Comparison of ENCODE assay signal across 9 cellular contexts in the genomic region with DNA sequence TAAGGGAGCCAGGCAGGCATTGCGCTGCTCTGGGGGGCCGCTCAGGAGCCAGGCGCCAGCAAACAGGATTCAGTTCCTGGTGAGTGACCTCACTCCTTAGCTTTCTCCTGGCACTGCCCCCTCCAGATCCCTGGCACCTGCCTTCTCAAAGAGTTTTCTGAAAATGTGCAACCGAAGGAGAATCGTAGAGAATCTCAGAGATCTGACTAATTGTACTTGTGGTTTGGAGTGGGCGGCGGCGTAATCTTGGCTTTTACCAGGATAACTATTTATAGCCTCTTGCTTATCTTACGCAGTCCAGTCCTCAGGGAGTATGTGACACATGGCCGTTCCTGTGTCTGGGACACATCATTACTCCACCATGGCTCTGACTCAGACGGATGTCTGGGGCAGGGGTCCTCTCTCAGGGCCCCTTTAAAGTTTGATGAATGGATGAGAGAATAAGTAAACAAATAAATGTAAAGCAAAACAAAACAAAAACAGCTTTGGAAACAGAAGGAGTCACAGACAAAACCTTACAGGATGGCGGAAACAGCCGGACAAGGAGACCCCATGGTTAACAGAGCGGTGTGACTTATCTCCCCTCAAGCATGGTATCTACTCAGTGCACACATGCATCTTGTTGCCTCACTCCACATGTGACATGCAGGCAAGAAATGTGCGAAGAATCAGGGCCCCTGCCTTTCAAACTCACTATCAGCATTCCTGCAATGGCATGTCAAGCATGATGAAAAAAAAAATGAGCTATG.
DNase-seq lines count a peak whose midpoint lies in the region; ATAC-seq and TF ChIP-seq lines count a peak whose summit lies in the region.
"Had no signal": no experiment of that assay in that cellular context is flagged by ENCODE, and none has a peak within 500 bp of the region (broad histone marks: within the 10 kb centered on the region; RNA-seq: fewer than 3 reads in every experiment).

No MANE protein-coding gene starts in this region.

- H3K9me3 ChIP-seq in RWPE2 (ENCODE audit: severe bottlenecking) = no peaks in the 10 kb centered on the region
- no peaks in the 10 kb centered on the region for H3K9me3 ChIP-seq in skeletal muscle satellite cell (replicated peaks; ENCODE audit: low read length)

- DNase-seq in activated CD4-positive, alpha-beta T cell treated with anti-CD3 and anti-CD28 coated beads, Interleukin-2, amount 50 U/mL, for 48 hours = peak; percentile 12 to 33
- DNase-seq in activated CD4-positive, alpha-beta T cell treated with anti-CD3 and anti-CD28 coated beads for 4 hours = no peak
- DNase-seq in RWPE2 (ENCODE audit: low spot score) = no peak
- DNase-seq in fibroblast of the aortic adventitia (ENCODE audit: low read depth) = peak; percentile 86
- DNase-seq in COLO668 (lab: John Stamatoyannopoulos, UW; ENCODE audit: unreplicated experiment) = no peak
- DNase-seq: DND-41 had no signal

- H3K4me1 ChIP-seq in RWPE2 (ENCODE audit: insufficient read depth, poor library complexity, severe bottlenecking) (peaks cover 18% of the 10 kb centered on the region), skeletal muscle satellite cell (ENCODE audit: control insufficient read depth, insufficient read depth, low read length) (peaks cover 62% of the 10 kb centered on the region)

- H3K27ac ChIP-seq in RWPE2 (ENCODE audit: poor library complexity, severe bottlenecking) = peak overlapping the region; percentile 49

- peak overlapping the region; percentile 62 for H3K4me2 ChIP-seq in skeletal muscle satellite cell (ENCODE audit: low read length)

- TF ChIP-seq CTCF in RWPE2 (IDR thresholded peaks at IDR 0.05; ENCODE audit: poor library complexity, severe bottlenecking) = no peak
- TF ChIP-seq CTCF in fibroblast of the aortic adventitia (IDR thresholded peaks at IDR 0.05; ENCODE audit: insufficient read depth, low read length) = no peak

- H3K27me3 ChIP-seq in RWPE2 (ENCODE audit: insufficient read depth, poor library complexity, severe bottlenecking) = no peaks in the 10 kb centered on the region
- H3K27me3 ChIP-seq in skeletal muscle satellite cell (ENCODE audit: control insufficient read depth, insufficient read depth, low read length) = no peaks in the 10 kb centered on the region

- H3K4me3 ChIP-seq in RWPE2 (ENCODE audit: severe bottlenecking) = no peak overlapping the region
- no peak overlapping the region for H3K4me3 ChIP-seq in fibroblast of the aortic adventitia (ENCODE audit: low read depth, low read length)
- H3K4me3 ChIP-seq in skeletal muscle satellite cell (ENCODE audit: low read length) = peak overlapping the region; percentile 18

- ATAC-seq in RWPE2 (ENCODE audit: low read depth) = peak; percentile 89
- ATAC-seq in GM18519 (IDR thresholded peaks at IDR 0.05; ENCODE audit: low FRiP score, unreplicated experiment) = no peak
- ATAC-seq in HG02938 (IDR thresholded peaks at IDR 0.05; ENCODE audit: unreplicated experiment) = no peak

- peak overlapping the region; percentile 72 for H3K9ac ChIP-seq in skeletal muscle satellite cell (ENCODE audit: low read depth, low read length)

- H3K36me3 ChIP-seq in RWPE2 (ENCODE audit: low read depth) = peaks cover 10% of the 10 kb centered on the region
- peaks cover 4% of the 10 kb centered on the region for H3K36me3 ChIP-seq in skeletal muscle satellite cell (ENCODE audit: insufficient read depth, low read length)

Comparison
In these comparisons a context has a peak if more than half of its experiments do, and no peak if none do; other contexts are left out.
1. DNase-seq: peak in activated CD4-positive, alpha-beta T cell treated with anti-CD3 and anti-CD28 coated beads, Interleukin-2, amount 50 U/mL, for 48 hours (2 of 2) and fibroblast of the aortic adventitia (single experiment); none in activated CD4-positive, alpha-beta T cell treated with anti-CD3 and anti-CD28 coated beads for 4 hours (0 of 2), RWPE2 (single experiment) and COLO668 (single experiment).